15 cellular contexts compared by ENCODE assay signal in genomic region chr10:62813453-62813852, GRCh38. TPM values are rescaled to one million over a fixed set of nuclear protein-coding genes. Genes with fewer than 3 reads are reported as not detected.
A peak's percentile ranks its signal among the peaks of the same experiment; 100 is the strongest.
DNase-seq lines count a peak whose midpoint lies in the region; ATAC-seq and TF ChIP-seq lines count a peak whose summit lies in the region.
"Had no signal": no experiment of that assay in that cellular context is flagged by ENCODE, and none has a peak within 500 bp of the region (broad histone marks: within the 10 kb centered on the region; RNA-seq: fewer than 3 reads in every experiment).

No MANE protein-coding gene starts in this region.

- H3K9ac ChIP-seq in BLaER1 treated with 17β-estradiol and CSF1 and Interleukin-3, amounts not matched to agents 10 nM and 100 nM, result peak overlapping the region in 2 of 11 experiments; percentile 94 to 96; a peak in 3 of 22 replicates
- H3K9ac ChIP-seq: parathyroid adenoma had no signal

- peaks cover 2 to 43% (median 40%) of the 10 kb centered on the region in 11 experiments for H3K27me3 ChIP-seq in BLaER1 treated with 17β-estradiol and CSF1 and Interleukin-3, amounts not matched to agents 10 nM and 100 nM
- H3K27me3 ChIP-seq in GM06990 (replicated peaks; ENCODE audit: control insufficient read depth, insufficient read depth, low read length), result no peaks in the 10 kb centered on the region

- ATAC-seq in HG02763 (IDR thresholded peaks at IDR 0.05; ENCODE audit: unreplicated experiment), result no peak
- ATAC-seq in HG03354 (IDR thresholded peaks at IDR 0.05; ENCODE audit: poor library complexity, severe bottlenecking, unreplicated experiment), result no peak
- ATAC-seq: gastrocnemius medialis had no signal

- H3K4me3 Mint-ChIP-seq in activated naive CD8-positive, alpha-beta T cell treated with anti-CD3 and anti-CD28 coated beads for 36 hours, result peak overlapping the region; percentile 89
- peak overlapping the region; percentile 95 to 97 (median 96) for H3K4me3 Mint-ChIP-seq in nephron

- TF ChIP-seq CTCF in GM06990 (IDR thresholded peaks at IDR 0.05; ENCODE audit: insufficient read depth, low read length, poor library complexity, severe bottlenecking) (no peak), nephron (IDR thresholded peaks at IDR 0.05; ENCODE audit: unreplicated experiment in 3 of 3) (no peak)

- no peak for DNase-seq in GM06990 (ENCODE audit: extremely low read depth, insufficient read length)
- DNase-seq in activated naive CD8-positive, alpha-beta T cell treated with anti-CD3 and anti-CD28 coated beads for 36 hours, result peak; percentile 4
- no peak for DNase-seq in amygdala (lab: John Stamatoyannopoulos, UW)
- DNase-seq in putamen (ENCODE audit: low spot score), result no peak
- DNase-seq: C1 segment of cervical spinal cord, EL, gastrocnemius medialis, small intestine had no signal

- H3K4me1 ChIP-seq in BLaER1 treated with 17β-estradiol and CSF1 and Interleukin-3, amounts not matched to agents 10 nM and 100 nM, result peaks cover 35 to 72% (median 52%) of the 10 kb centered on the region in 10 experiments

- H4K20me1 ChIP-seq in BLaER1 treated with 17β-estradiol and CSF1 and Interleukin-3, amounts not matched to agents 10 nM and 100 nM, result peaks cover 47 to 76% (median 73%) of the 10 kb centered on the region in 11 experiments; a peak in 21 of 22 replicates

- peaks cover 11 to 49% (median 34%) of the 10 kb centered on the region in 11 experiments; a peak in 21 of 22 replicates for H3K36me3 ChIP-seq in BLaER1 treated with 17β-estradiol and CSF1 and Interleukin-3, amounts not matched to agents 10 nM and 100 nM
- H3K36me3 ChIP-seq in GM06990 (ENCODE audit: control insufficient read depth, insufficient read depth, low read length), result peaks cover 7% of the 10 kb centered on the region
- H3K36me3 ChIP-seq: gastrocnemius medialis had no signal

- peak overlapping the region; percentile 97 for H3K27ac Mint-ChIP-seq in activated naive CD8-positive, alpha-beta T cell treated with anti-CD3 and anti-CD28 coated beads for 36 hours
- H3K27ac Mint-ChIP-seq in nephron, result no peak overlapping the region

- H3K9me3 Mint-ChIP-seq in activated naive CD8-positive, alpha-beta T cell treated with anti-CD3 and anti-CD28 coated beads for 36 hours, result no peaks in the 10 kb centered on the region
- H3K9me3 Mint-ChIP-seq in nephron, result no peaks in the 10 kb centered on the region

- peaks cover 0 to 8% (median 0%) of the 10 kb centered on the region in 11 experiments; a peak in 2 of 22 replicates for H3K9me3 ChIP-seq in BLaER1 treated with 17β-estradiol and CSF1 and Interleukin-3, amounts not matched to agents 10 nM and 100 nM (replicated peaks in 1 of 11)
- H3K9me3 ChIP-seq: gastrocnemius medialis had no signal

- peaks cover 55% of the 10 kb centered on the region for H3K4me1 Mint-ChIP-seq in activated naive CD8-positive, alpha-beta T cell treated with anti-CD3 and anti-CD28 coated beads for 36 hours
- peaks cover 29% of the 10 kb centered on the region for H3K4me1 Mint-ChIP-seq in nephron

- H3K4me2 ChIP-seq in BLaER1 treated with 17β-estradiol and CSF1 and Interleukin-3, amounts not matched to agents 10 nM and 100 nM, result peak overlapping the region in 10 of 11 experiments; percentile 92 to 100 (median 98); a peak in 15 of 22 replicates

- peak overlapping the region in 7 of 10 experiments; percentile 76 to 95 (median 83); a peak in 8 of 20 replicates for H3K4me3 ChIP-seq in BLaER1 treated with 17β-estradiol and CSF1 and Interleukin-3, amounts not matched to agents 10 nM and 100 nM
- H3K4me3 ChIP-seq in GM06990 (replicated peaks; ENCODE audit: low read depth, low read length), result peak overlapping the region; percentile 68
- H3K4me3 ChIP-seq: gastrocnemius medialis had no signal

- H3K27me3 Mint-ChIP-seq in activated naive CD8-positive, alpha-beta T cell treated with anti-CD3 and anti-CD28 coated beads for 36 hours, result no peaks in the 10 kb centered on the region
- peaks cover 56% of the 10 kb centered on the region for H3K27me3 Mint-ChIP-seq in nephron (ENCODE audit: low read depth)

- peaks cover 62% of the 10 kb centered on the region for H3K36me3 Mint-ChIP-seq in activated naive CD8-positive, alpha-beta T cell treated with anti-CD3 and anti-CD28 coated beads for 36 hours
- peaks cover 8% of the 10 kb centered on the region for H3K36me3 Mint-ChIP-seq in nephron (ENCODE audit: low read depth)

- no peak overlapping the region for H3K27ac ChIP-seq in BLaER1 treated with 17β-estradiol and CSF1 and Interleukin-3, amounts not matched to agents 10 nM and 100 nM
- H3K27ac ChIP-seq: gastrocnemius medialis, parathyroid adenoma, RWPE1 had no signal

RNA-seq across cellular contexts. Expression of gene EGR2, which starts 2.7 kb away (rescaled TPM):
- 10 to 100 TPM; 52.1 to 53.2 TPM for total RNA-seq in activated naive CD8-positive, alpha-beta T cell treated with anti-CD3 and anti-CD28 coated beads for 36 hours
- total RNA-seq: HT1080 had no signal

RNA-seq across cellular contexts. Expression of gene ADO, which starts 8.9 kb away (rescaled TPM):
- total RNA-seq in activated naive CD8-positive, alpha-beta T cell treated with anti-CD3 and anti-CD28 coated beads for 36 hours, result 10 to 100 TPM; 22.5 to 23.3 TPM
